ENCODE assay signal across 8 cellular contexts in the genomic region with DNA sequence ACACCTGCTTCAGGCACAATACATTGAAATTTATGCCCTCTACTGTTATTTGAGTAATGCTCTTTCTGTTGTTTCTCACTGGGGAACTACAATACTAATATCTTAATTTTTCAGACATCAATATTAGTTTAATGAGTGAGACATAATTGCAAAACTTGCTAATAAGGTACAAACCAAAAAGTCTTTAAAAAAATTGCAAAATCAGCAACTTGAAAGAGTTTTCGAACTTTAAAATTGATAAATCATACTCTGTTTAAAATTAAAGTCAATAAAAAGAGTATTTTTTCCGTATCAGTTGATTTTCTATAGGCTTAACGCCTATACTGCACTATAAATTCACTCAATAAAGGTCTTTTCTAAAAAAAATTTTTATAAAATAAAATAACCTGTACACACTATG.
"Had no signal": no experiment of that assay in that cellular context is flagged by ENCODE, and none has a peak within 500 bp of the region (broad histone marks: within the 10 kb centered on the region; RNA-seq: fewer than 3 reads in every experiment).

No MANE protein-coding gene starts in this region.

- H3K4me3 ChIP-seq: GM12878 had no signal

- FAIRE-seq: G401.6, GM12878, GM12891, GM12892, GM18507, GM19239 had no signal

- ATAC-seq: GM12878 had no signal

- DNase-seq: GDM1, GF-D8 had no signal
